1 cellular context compared by ENCODE assay signal in genomic region chr20:63538204-63539091, GRCh38.
TF ChIP-seq lines count a peak whose summit lies in the region.

No MANE protein-coding gene starts in this region.

TF ChIP-seq in HepG2, 621 proteins besides CTCF, POLR2A, EP300 and RAD21 (continued from another document and continues in another):
- TF ChIP-seq PATZ1 (CRISPR knock-in tag; IDR thresholded peaks at IDR 0.05) = peak; percentile 83
- TF ChIP-seq UBTF (CRISPR knock-in tag; IDR thresholded peaks at IDR 0.05) = no peak
- TF ChIP-seq FOXP4 (CRISPR knock-in tag; IDR thresholded peaks at IDR 0.05) = 0 out of 2 replicates have a peak, but pooled peaks have one; percentile 6
- TF ChIP-seq CCDC6 (CRISPR knock-in tag; IDR thresholded peaks at IDR 0.05) = 0 out of 2 replicates have a peak, but pooled peaks have one; percentile 9
- TF ChIP-seq ZNF724P (CRISPR knock-in tag; IDR thresholded peaks at IDR 0.05; ENCODE audit: borderline replicate concordance) = no peak
- TF ChIP-seq HDAC1 (CRISPR knock-in tag; IDR thresholded peaks at IDR 0.05) = no peak
- TF ChIP-seq HNRNPH1 (optimal IDR thresholded peaks at IDR 0.05; ENCODE audit: low read depth, low read length) = no peak
- 0 out of 2 replicates have a peak, but pooled peaks have one; percentile 17 for TF ChIP-seq ZNF446 (CRISPR knock-in tag; IDR thresholded peaks at IDR 0.05)
- TF ChIP-seq SATB2 (CRISPR knock-in tag; IDR thresholded peaks at IDR 0.05) = 0 out of 2 replicates have a peak, but pooled peaks have one; percentile 38
- TF ChIP-seq FOXP1 (IDR thresholded peaks at IDR 0.05) = no peak
- TF ChIP-seq FOXP1 (CRISPR knock-in tag; IDR thresholded peaks at IDR 0.05) = peak; percentile 4; the same call in 1 of the 2 replicates
- no peak for TF ChIP-seq MYNN (CRISPR knock-in tag; IDR thresholded peaks at IDR 0.05; ENCODE audit: low read depth)
- TF ChIP-seq ZNF768 (CRISPR knock-in tag; IDR thresholded peaks at IDR 0.05) = peak; percentile 11; the same call in 1 of the 2 replicates
- no peak for TF ChIP-seq TFE3 (CRISPR knock-in tag; IDR thresholded peaks at IDR 0.05)
- TF ChIP-seq PCBP1 (IDR thresholded peaks at IDR 0.05; ENCODE audit: borderline replicate concordance, low read depth, low read length) = peak; percentile 76
- peak; percentile 5 for TF ChIP-seq HNF1B (CRISPR knock-in tag; IDR thresholded peaks at IDR 0.05)
- 0 out of 2 replicates have a peak, but pooled peaks have one; percentile 8 for TF ChIP-seq ZNF451 (CRISPR knock-in tag; IDR thresholded peaks at IDR 0.05)
- peak in 1 of 2 experiments; percentile 58; a peak in 1 of 4 replicates for TF ChIP-seq HMGXB4 (CRISPR knock-in tag; IDR thresholded peaks at IDR 0.05; ENCODE audit: borderline replicate concordance in 1 of 2, low read depth in 1 of 2)
- TF ChIP-seq ZNF234 (CRISPR knock-in tag; conservative IDR thresholded peaks at IDR 0.05) = no peak
- 0 out of 2 replicates have a peak, but pooled peaks have one; percentile 2 for TF ChIP-seq HOXD1 (CRISPR knock-in tag; IDR thresholded peaks at IDR 0.05)
- no peak for TF ChIP-seq KLF16 (CRISPR knock-in tag; IDR thresholded peaks at IDR 0.05)
- 0 out of 2 replicates have a peak, but pooled peaks have one; percentile 4 for TF ChIP-seq NR2F2 (IDR thresholded peaks at IDR 0.05; ENCODE audit: borderline replicate concordance, low read depth)
- TF ChIP-seq ZBTB46 (CRISPR knock-in tag; IDR thresholded peaks at IDR 0.05; ENCODE audit: borderline replicate concordance) = peak; percentile 5; the same call in 1 of the 2 replicates
- TF ChIP-seq DR1 (CRISPR knock-in tag; IDR thresholded peaks at IDR 0.05) = no peak
- 0 out of 2 replicates have a peak, but pooled peaks have one; percentile 13 for TF ChIP-seq MYPOP (CRISPR knock-in tag; IDR thresholded peaks at IDR 0.05)
- 0 out of 2 replicates have a peak, but pooled peaks have one; percentile 24 for TF ChIP-seq ZBTB43 (CRISPR knock-in tag; conservative IDR thresholded peaks at IDR 0.05)
- TF ChIP-seq ZFP41 (CRISPR knock-in tag; IDR thresholded peaks at IDR 0.05; ENCODE audit: borderline replicate concordance) = 0 out of 2 replicates have a peak, but pooled peaks have one; percentile 3
- no peak for TF ChIP-seq RBM39 (IDR thresholded peaks at IDR 0.05; ENCODE audit: low read depth, low read length, poor library complexity, severe bottlenecking)
- no peak for TF ChIP-seq BORCS8-MEF2B (CRISPR knock-in tag; IDR thresholded peaks at IDR 0.05)
- peak; percentile 33; the same call in 1 of the 2 replicates for TF ChIP-seq ZNF264 (CRISPR knock-in tag; IDR thresholded peaks at IDR 0.05)
- TF ChIP-seq ZNF850 (CRISPR knock-in tag; conservative IDR thresholded peaks at IDR 0.05) = no peak
- TF ChIP-seq ATF6 (CRISPR knock-in tag; conservative IDR thresholded peaks at IDR 0.05) = 0 out of 2 replicates have a peak, but pooled peaks have one; percentile 5
- peak; percentile 5; the same call in 1 of the 2 replicates for TF ChIP-seq HNF4A (CRISPR knock-in tag; IDR thresholded peaks at IDR 0.05)
